In the genomic region with DNA sequence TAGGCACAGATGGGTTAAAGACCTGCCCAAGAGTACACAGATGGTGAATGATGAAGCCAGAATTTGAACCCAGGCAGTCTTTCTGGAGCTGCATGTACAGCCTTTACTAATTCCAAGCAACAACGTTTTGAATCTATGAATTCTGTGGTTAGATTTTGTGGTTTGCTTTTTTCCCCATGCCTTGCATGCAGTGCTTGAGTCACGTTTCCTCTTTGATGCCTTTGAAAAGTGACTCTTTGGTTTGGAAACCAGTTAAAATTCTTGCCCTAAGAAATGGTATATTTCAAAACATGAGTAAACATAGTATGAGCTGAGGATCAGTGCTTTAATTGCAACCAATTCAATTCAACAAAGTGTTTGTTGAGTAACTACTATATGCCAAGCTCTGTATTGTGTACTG, we compare ENCODE assay signal across 10 cellular contexts. TPM values are rescaled to one million over a fixed set of nuclear protein-coding genes. Genes with fewer than 3 reads are reported as not detected.
DNase-seq lines count a peak whose midpoint lies in the region; TF ChIP-seq lines count a peak whose summit lies in the region.
"Had no signal": no experiment of that assay in that cellular context is flagged by ENCODE, and none has a peak within 500 bp of the region (broad histone marks: within the 10 kb centered on the region; RNA-seq: fewer than 3 reads in every experiment).

No MANE protein-coding gene starts in this region.

- TF ChIP-seq CTCF in fibroblast of mammary gland (conservative IDR thresholded peaks at IDR 0.05; ENCODE audit: control insufficient read depth, insufficient read depth, low read depth, low read length), result no peak
- no peak for TF ChIP-seq CTCF in OCI-LY7 (conservative IDR thresholded peaks at IDR 0.05; ENCODE audit: low read length)

- H3K4me3 ChIP-seq in fibroblast of mammary gland (ENCODE audit: control insufficient read depth, low read depth, low read length), result no peak overlapping the region
- no peak overlapping the region for H3K4me3 ChIP-seq in OCI-LY7 (ENCODE audit: low read depth, low read length, poor library complexity, severe bottlenecking)
- H3K4me3 ChIP-seq: SJSA1, tibial artery had no signal

- CTCF ChIA-PET in OCI-LY7 (lab: Charles Lee; ENCODE audit: unreplicated experiment), result no interaction called here

- H3K4me2 ChIP-seq in OCI-LY7 (ENCODE audit: low read length), result no peak overlapping the region

- DNase-seq in AG08396 (ENCODE audit: low spot score), result peak; percentile 66
- DNase-seq in HT1080 (ENCODE audit: low read depth), result peak; percentile 93
- DNase-seq in UCSD-AML1 (lab: John Stamatoyannopoulos, UW; ENCODE audit: unreplicated experiment), result peak; percentile 13
- DNase-seq in fibroblast of mammary gland (ENCODE audit: low read depth), result peak; percentile 91
- DNase-seq in OCI-LY7 (ENCODE audit: low spot score), result no peak
- no peak for DNase-seq in NCI-H524 (lab: John Stamatoyannopoulos, UW)
- no peak for DNase-seq in DMS79 (lab: John Stamatoyannopoulos, UW)
- no peak for DNase-seq in retina
- DNase-seq: tibial artery had no signal

- BruUV-seq in OCI-LY7 (replicated peaks; lab: Mats Ljungman, UMichigan), result no TSS peak

- H3K9me2 ChIP-seq in OCI-LY7 (ENCODE audit: insufficient read depth, low read length), result no peaks in the 10 kb centered on the region

- intact Hi-C loops in OCI-LY7 (cut with micrococcal nuclease; ENCODE audit: unreplicated experiment), result no loop called here

- H3K9me3 ChIP-seq in OCI-LY7 (ENCODE audit: low read length), result no peaks in the 10 kb centered on the region
- H3K9me3 ChIP-seq: SJSA1, tibial artery had no signal

- H3K27ac ChIP-seq in OCI-LY7 (ENCODE audit: low read depth, low read length, poor library complexity, severe bottlenecking), result no peak overlapping the region
- H3K27ac ChIP-seq: SJSA1, tibial artery had no signal

- H3K79me2 ChIP-seq in OCI-LY7 (ENCODE audit: insufficient read depth, low read depth, low read length), result no peaks in the 10 kb centered on the region

- POLR2A ChIA-PET in OCI-LY7 (lab: Charles Lee), result no interaction called here

- H3K4me1 ChIP-seq in OCI-LY7 (ENCODE audit: insufficient read depth, low read length, poor library complexity, severe bottlenecking), result no peaks in the 10 kb centered on the region
- H3K4me1 ChIP-seq: tibial artery had no signal

- no peaks in the 10 kb centered on the region for H3K36me3 ChIP-seq in OCI-LY7 (ENCODE audit: insufficient read depth, low read length)
- H3K36me3 ChIP-seq: SJSA1, tibial artery had no signal

- no peaks in the 10 kb centered on the region for H4K20me1 ChIP-seq in OCI-LY7 (ENCODE audit: insufficient read depth, low read length)

- no peak overlapping the region for H2AFZ ChIP-seq in OCI-LY7 (ENCODE audit: low read length)

RNA-seq across cellular contexts. Expression of a gene that starts 48.2 kb away (rescaled TPM):
- 15.9 and 22.6 TPM in 2 replicates for total RNA-seq in HT1080 (2014; rRNA removed; shearing (Covaris generic))
- polyA plus RNA-seq in HT1080 (2015; cell fraction: cytosol; rRNA removed), result 19.0 and 25.2 TPM in 2 replicates
- 18.6 and 26.3 TPM in 2 replicates for polyA plus RNA-seq in HT1080 (2015; cell fraction: nucleus; rRNA removed)
- 23.6 and 24.8 TPM in 2 replicates for total RNA-seq in OCI-LY7 (2014; rRNA removed; shearing (Covaris generic))
- 42.7 and 49.8 TPM in 2 replicates for total RNA-seq in OCI-LY7 (2022)

Comparison
In these comparisons a context has a peak if more than half of its experiments do, and no peak if none do; other contexts are left out.
1. DNase-seq: peak in AG08396 (single experiment), HT1080 (single experiment), UCSD-AML1 (single experiment) and fibroblast of mammary gland (single experiment); none in OCI-LY7 (single experiment), NCI-H524 (0 of 2), DMS79 (single experiment) and retina (single experiment).